Comparison of ENCODE assay signal across 8 cellular contexts in genomic region chr1:89994231-89994804, GRCh38. TPM values are rescaled to one million over a fixed set of nuclear protein-coding genes. Genes with fewer than 3 reads are reported as not detected.
DNase-seq lines count a peak whose midpoint lies in the region; ATAC-seq, FAIRE-seq and TF ChIP-seq lines count a peak whose summit lies in the region.

No MANE protein-coding gene starts in this region.

- ATAC-seq in heart left ventricle = no peak
- no peak for ATAC-seq in left cardiac atrium
- ATAC-seq in central memory CD8-positive, alpha-beta T cell (replicated peaks; ENCODE audit: extremely low read depth, poor library complexity, severe bottlenecking) = no peak
- no peak for ATAC-seq in aorta (ENCODE audit: low FRiP score)

- 72 to 75% (median 74%) methylated on average over 16 of the region's 16 CpGs for WGBS in heart left ventricle, 4 donors
- 65 to 68% methylated on average over 16 of the region's 16 CpGs for WGBS in aorta, 2 donors

- peak in 2 of 5 donors; percentile 21 to 36 for DNase-seq in heart left ventricle
- DNase-seq in left cardiac atrium = no peak
- no peak for DNase-seq in central memory CD8-positive, alpha-beta T cell (ENCODE audit: low spot score in 2 of 2)
- DNase-seq in aorta = no peak
- DNase-seq in D721Med (ENCODE audit: insufficient read length, low spot score) = no peak
- no peak for DNase-seq in medulla oblongata (ENCODE audit: extremely low spot score)
- DNase-seq in NCI-H1436 (lab: John Stamatoyannopoulos, UW) = no peak

- H3K9me3 ChIP-seq in heart left ventricle = no peaks in the 10 kb centered on the region
- H3K9me3 ChIP-seq in mononuclear cell (ENCODE audit: low read depth, low read length) = no peaks in the 10 kb centered on the region
- H3K9me3 ChIP-seq in aorta (ENCODE audit: control insufficient read depth, low read length) = no peaks in the 10 kb centered on the region

- TF ChIP-seq POLR2A in heart left ventricle (IDR thresholded peaks at IDR 0.05) = no peak

- H3K36me3 ChIP-seq in heart left ventricle (peaks cover 0 to 8% (median 0%) of the 10 kb centered on the region in 9 donors), aorta (ENCODE audit: control insufficient read depth in 1 of 2, insufficient read depth in 2 of 2, low read length in 1 of 2) (no peaks in the 10 kb centered on the region)

- H3K27me3 Mint-ChIP-seq in central memory CD8-positive, alpha-beta T cell = no peaks in the 10 kb centered on the region

- H3K4me3 ChIP-seq in heart left ventricle (peak overlapping the region; percentile 66 to 97 (median 91)), mononuclear cell (ENCODE audit: low read length) (peak overlapping the region; percentile 87), aorta (ENCODE audit: low read length in 2 of 2) (peak overlapping the region; percentile 21 to 99)

- intact Hi-C loops in heart left ventricle (cut with DNase I) (loop anchor here in 6 of 10 donors (5.0 to 10.0 kb wide), 4 partner anchors 172 to 510 kb away; partner anchors contain the start of genes LRRC8C (in 3 of the 6) and LRRC8D (in 1 of the 6)), left cardiac atrium (cut with DNase I) (no loop called here), aorta (cut with DNase I) (loop anchor here in 1 of 2 donors (5.0 to 10.0 kb wide), 3 partner anchors 172 to 470 kb away; partner anchors contain the start of genes LRRC8B, LRRC8C and LRRC8D)

- H3K4me1 ChIP-seq in heart left ventricle (peaks cover 0 to 38% (median 26%) of the 10 kb centered on the region in 12 donors), mononuclear cell (ENCODE audit: insufficient read depth, low read length) (peaks cover 19% of the 10 kb centered on the region), aorta (ENCODE audit: control insufficient read depth in 1 of 2, insufficient read depth in 2 of 2, low read length in 2 of 2) (peaks cover 0 to 2% of the 10 kb centered on the region in 2 donors)

- no peaks in the 10 kb centered on the region for H3K9me3 Mint-ChIP-seq in central memory CD8-positive, alpha-beta T cell

- H3K27me3 ChIP-seq in heart left ventricle (no peaks in the 10 kb centered on the region), mononuclear cell (ENCODE audit: insufficient read depth, low read length) (no peaks in the 10 kb centered on the region), aorta (ENCODE audit: control insufficient read depth in 1 of 2, insufficient read depth in 2 of 2, low read length in 1 of 2) (no peaks in the 10 kb centered on the region)

- FAIRE-seq in D721Med (lab: Jason Lieb, UNC) = no peak

- no peak for TF ChIP-seq CTCF in heart left ventricle (IDR thresholded peaks at IDR 0.05)
- TF ChIP-seq CTCF in D721Med (IDR thresholded peaks at IDR 0.05; ENCODE audit: insufficient read depth, missing control alignments) = no peak

- peak overlapping the region; percentile 96 for H3K4me3 Mint-ChIP-seq in central memory CD8-positive, alpha-beta T cell

- H3K36me3 Mint-ChIP-seq in central memory CD8-positive, alpha-beta T cell (ENCODE audit: insufficient read depth) = peaks cover 18% of the 10 kb centered on the region

- H3K27ac Mint-ChIP-seq in central memory CD8-positive, alpha-beta T cell (ENCODE audit: low read depth) = peak overlapping the region; percentile 93

- H3K27ac ChIP-seq in heart left ventricle = peak overlapping the region in 11 of 12 donors; percentile 86 to 98 (median 96)
- no peak overlapping the region for H3K27ac ChIP-seq in aorta (ENCODE audit: low read depth in 1 of 2, low read length in 2 of 2)

- peaks cover 37% of the 10 kb centered on the region for H3K4me1 Mint-ChIP-seq in central memory CD8-positive, alpha-beta T cell

RNA-seq across cellular contexts. Expression of gene ZNF326, which starts 0.6 kb away (rescaled TPM):
- total RNA-seq in heart left ventricle = 10 to 100 TPM in 6 of 9 donors, 1 to 10 TPM in 3; 4.9 to 14.7 (median 10.1) TPM
- 10 to 100 TPM; 11.4 to 12.0 TPM for polyA plus RNA-seq in heart left ventricle
- 10 to 100 TPM; 13.0 to 13.4 TPM for total RNA-seq in left cardiac atrium
- 54.2 TPM for total RNA-seq in mononuclear cell
- total RNA-seq in aorta = 10 to 100 TPM; 20.6 to 22.6 TPM
- 10 to 100 TPM; 11.9 to 18.9 TPM for polyA plus RNA-seq in aorta

Comparison
In these comparisons a context has a peak if more than half of its experiments do, and no peak if none do; other contexts are left out.
1. intact Hi-C loops: an anchor here in heart left ventricle (5.0 to 10.0 kb wide); none called in left cardiac atrium.
2. H3K27ac ChIP-seq: peak in heart left ventricle (11 of 12); none in aorta (0 of 2).
3. Peak in every context shown above with its lines, with median percentiles within 50 percentile points of each other: H3K4me3 ChIP-seq.